In genomic region chr9:82563841-82564240, GRCh38 we compare ENCODE assay signal across 31 cellular contexts.
DNase-seq lines count a peak whose midpoint lies in the region; ATAC-seq, FAIRE-seq and TF ChIP-seq lines count a peak whose summit lies in the region.
"Had no signal": no experiment of that assay in that cellular context is flagged by ENCODE, and none has a peak within 500 bp of the region (broad histone marks: within the 10 kb centered on the region; RNA-seq: fewer than 3 reads in every experiment).

No MANE protein-coding gene starts in this region.

- no peaks in the 10 kb centered on the region for H3K36me3 ChIP-seq in HepG2 (replicated peaks in 1 of 2; ENCODE audit: control insufficient read depth in 1 of 2, insufficient read depth in 2 of 2, low read length in 2 of 2)
- no peaks in the 10 kb centered on the region for H3K36me3 ChIP-seq in right lobe of liver
- H3K36me3 ChIP-seq in bronchial epithelial cell (ENCODE audit: control insufficient read depth, insufficient read depth, low read length): no peaks in the 10 kb centered on the region
- H3K36me3 ChIP-seq in CD8-positive, alpha-beta memory T cell (ENCODE audit: insufficient read depth, low read length): no peaks in the 10 kb centered on the region
- H3K36me3 ChIP-seq: BE2C; BLaER1; BLaER1 treated with 17β-estradiol and CSF1 and Interleukin-3, amounts not matched to agents 10 nM and 100 nM had no signal

- intact Hi-C loops in HepG2 (cut with micrococcal nuclease; ENCODE audit: unreplicated experiment) (no loop called here), right lobe of liver (cut with DNase I) (no loop called here)

- in situ Hi-C loops in HepG2 (cut with HindIII; ENCODE audit: extremely low pct_ligation_motif_present, low pct_unique_long_range_greater_than_20kb): no loop called here

- peaks cover 0 to 13% (median 0%) of the 10 kb centered on the region in 5 donors for H3K9me3 Mint-ChIP-seq in CD8-positive, alpha-beta memory T cell
- H3K9me3 Mint-ChIP-seq: CD4-positive, alpha-beta T cell; CD8-positive, alpha-beta T cell had no signal

- no peaks in the 10 kb centered on the region for H3K27me3 Mint-ChIP-seq in CD8-positive, alpha-beta memory T cell
- H3K27me3 Mint-ChIP-seq: B cell; CD4-positive, alpha-beta memory T cell; CD4-positive, alpha-beta T cell; CD4-positive, CD25-positive, alpha-beta regulatory T cell had no signal

- BruUV-seq in HepG2 (replicated peaks; lab: Mats Ljungman, UMichigan): no TSS peak

- TF ChIP-seq RAD21 in HepG2 (CRISPR knock-in tag; IDR thresholded peaks at IDR 0.05): no peak

- no peak overlapping the region for H2AFZ ChIP-seq in HepG2 (ENCODE audit: low read length)

- DNase-seq in HepG2 (ENCODE audit: low spot score) (no peak), right lobe of liver (no peak), bronchial epithelial cell (ENCODE audit: low read depth) (no peak)
- no peak for DNase-seq in CD8-positive, alpha-beta memory T cell
- DNase-seq: 8988T; ACHN; AML-193; BE2C; C1 segment of cervical spinal cord; Caco-2; Calu3; CD4-positive, alpha-beta memory T cell; CD4-positive, alpha-beta T cell; CD4-positive, CD25-positive, alpha-beta regulatory T cell; CD8-positive, alpha-beta T cell; COR-L47; DMS 273 treated with DMSO at 0.1 percent for 48 hours; DMS53; DMS79; DMS79 treated with DMSO at 0.1 percent for 48 hours; DND-41; EL had no signal

- H3K4me3 ChIP-seq in HepG2 (replicated peaks in 1 of 3; ENCODE audit: insufficient read depth in 1 of 3, low read depth in 2 of 3, low read length in 3 of 3): no peak overlapping the region
- no peak overlapping the region for H3K4me3 ChIP-seq in right lobe of liver
- no peak overlapping the region for H3K4me3 ChIP-seq in bronchial epithelial cell (ENCODE audit: low read depth, low read length)
- no peak overlapping the region for H3K4me3 ChIP-seq in CD8-positive, alpha-beta memory T cell (ENCODE audit: low read length)
- H3K4me3 ChIP-seq: A549; BLaER1; BLaER1 treated with 17β-estradiol and CSF1 and Interleukin-3, amounts not matched to agents 10 nM and 100 nM had no signal

- TF ChIP-seq POLR2A in HepG2 (IDR thresholded peaks at IDR 0.05; ENCODE audit: insufficient read depth in 1 of 2, low read depth in 2 of 2, low read length in 2 of 2) (no peak), right lobe of liver (IDR thresholded peaks at IDR 0.05) (no peak)

- H3K27ac ChIP-seq in HepG2 (ENCODE audit: extremely low read length, insufficient read depth, low read length): no peak overlapping the region
- H3K27ac ChIP-seq in right lobe of liver: no peak overlapping the region
- H3K27ac ChIP-seq in CD8-positive, alpha-beta memory T cell (ENCODE audit: low read depth, low read length): no peak overlapping the region
- H3K27ac ChIP-seq: 22Rv1; A549; BLaER1; BLaER1 treated with 17β-estradiol and CSF1 and Interleukin-3, amounts not matched to agents 10 nM and 100 nM; C4-2B had no signal

- CTCF ChIA-PET in HepG2 (lab: Yijun Ruan, JAX; ENCODE audit: low intra/inter-chr PET ratio, low total read pairs): no interaction called here
- CTCF ChIA-PET in CD8-positive, alpha-beta memory T cell (lab: Charles Lee): no interaction called here

- 56% methylated on average over 2 of the region's 2 CpGs for WGBS in HepG2 (ENCODE audit: low lambda C conversion rate)
- WGBS in right lobe of liver (ENCODE audit: insufficient coverage, low coverage, low lambda C conversion rate, missing lambda C conversion rate): 90% methylated on average over 2 of the region's 2 CpGs

- ATAC-seq in HepG2 (no peak), right lobe of liver (no peak)
- ATAC-seq: A549; CD8-positive, alpha-beta T cell had no signal

- no peaks in the 10 kb centered on the region for H3K36me3 Mint-ChIP-seq in CD8-positive, alpha-beta memory T cell
- H3K36me3 Mint-ChIP-seq: CD14-positive monocyte; CD4-positive, alpha-beta memory T cell; CD4-positive, CD25-positive, alpha-beta regulatory T cell; CD8-positive, alpha-beta T cell had no signal

- peaks cover 11% of the 10 kb centered on the region for H3K9me3 ChIP-seq in HepG2 (ENCODE audit: low read length)
- no peaks in the 10 kb centered on the region for H3K9me3 ChIP-seq in right lobe of liver
- no peaks in the 10 kb centered on the region for H3K9me3 ChIP-seq in CD8-positive, alpha-beta memory T cell (ENCODE audit: low read length)
- H3K9me3 ChIP-seq: A549, BE2C, Caco-2 had no signal

- no peak overlapping the region for H3K4me3 Mint-ChIP-seq in CD8-positive, alpha-beta memory T cell
- H3K4me3 Mint-ChIP-seq: B cell; CD14-positive monocyte; CD4-positive, alpha-beta memory T cell; CD4-positive, alpha-beta T cell; CD4-positive, CD25-positive, alpha-beta regulatory T cell; CD8-positive, alpha-beta T cell had no signal

- H3K4me1 ChIP-seq in HepG2 (ENCODE audit: insufficient read depth, low read length) (peaks cover 40% of the 10 kb centered on the region), right lobe of liver (peaks cover 0 to 29% (median 8%) of the 10 kb centered on the region in 4 donors)
- no peaks in the 10 kb centered on the region for H3K4me1 ChIP-seq in CD8-positive, alpha-beta memory T cell (ENCODE audit: insufficient read depth, low read length)
- H3K4me1 ChIP-seq: A549, Caco-2 had no signal

- peaks cover 2% of the 10 kb centered on the region for H3K79me2 ChIP-seq in HepG2 (ENCODE audit: insufficient read depth, low read length)

- H3K27me3 ChIP-seq in HepG2 (ENCODE audit: control insufficient read depth in 1 of 2, insufficient read depth in 2 of 2, low read length in 2 of 2) (no peaks in the 10 kb centered on the region), right lobe of liver (no peaks in the 10 kb centered on the region), bronchial epithelial cell (ENCODE audit: control insufficient read depth, insufficient read depth, low read length) (no peaks in the 10 kb centered on the region)
- no peaks in the 10 kb centered on the region for H3K27me3 ChIP-seq in CD8-positive, alpha-beta memory T cell (ENCODE audit: insufficient read depth, low read length, poor library complexity, severe bottlenecking)
- H3K27me3 ChIP-seq: BE2C; BLaER1; BLaER1 treated with 17β-estradiol and CSF1 and Interleukin-3, amounts not matched to agents 10 nM and 100 nM had no signal

- H3K27ac Mint-ChIP-seq in CD8-positive, alpha-beta memory T cell: no peak overlapping the region
- H3K27ac Mint-ChIP-seq: B cell; CD14-positive monocyte; CD4-positive, alpha-beta memory T cell; CD4-positive, alpha-beta T cell; CD4-positive, CD25-positive, alpha-beta regulatory T cell; CD8-positive, alpha-beta T cell had no signal

- FAIRE-seq in HepG2 (lab: Jason Lieb, UNC): no peak
- peak; percentile 28 for FAIRE-seq in bronchial epithelial cell (lab: Jason Lieb, UNC)
- FAIRE-seq: A204.1, A549, D721Med had no signal

- no peaks in the 10 kb centered on the region for H4K20me1 ChIP-seq in HepG2 (ENCODE audit: insufficient read depth, low read length)
- H4K20me1 ChIP-seq: BLaER1; BLaER1 treated with 17β-estradiol and CSF1 and Interleukin-3, amounts not matched to agents 10 nM and 100 nM had no signal

- no peak for TF ChIP-seq EP300 in HepG2 (IDR thresholded peaks at IDR 0.05; ENCODE audit: low read depth in 2 of 2, low read length in 2 of 2)
- TF ChIP-seq EP300 in HepG2 (CRISPR knock-in tag; IDR thresholded peaks at IDR 0.05; ENCODE audit: borderline replicate concordance): no peak

- TF ChIP-seq CTCF in HepG2 (CRISPR knock-in tag; IDR thresholded peaks at IDR 0.05) (no peak), right lobe of liver (IDR thresholded peaks at IDR 0.05) (no peak), bronchial epithelial cell (IDR thresholded peaks at IDR 0.05; ENCODE audit: insufficient read depth, low read length, severe bottlenecking) (no peak)

- POLR2A ChIA-PET in HepG2 (lab: Yijun Ruan, JAX): no interaction called here
- POLR2A ChIA-PET in CD8-positive, alpha-beta memory T cell (lab: Charles Lee): no interaction called here

- H3K9ac ChIP-seq in HepG2 (ENCODE audit: insufficient read depth, low read depth, low read length): no peak overlapping the region
- H3K9ac ChIP-seq: BLaER1; BLaER1 treated with 17β-estradiol and CSF1 and Interleukin-3, amounts not matched to agents 10 nM and 100 nM had no signal

- no peak overlapping the region for H3K4me2 ChIP-seq in HepG2 (ENCODE audit: low read depth, low read length)
- H3K4me2 ChIP-seq: A549; BLaER1; BLaER1 treated with 17β-estradiol and CSF1 and Interleukin-3, amounts not matched to agents 10 nM and 100 nM had no signal

- no peaks in the 10 kb centered on the region for H3K4me1 Mint-ChIP-seq in CD8-positive, alpha-beta memory T cell
- H3K4me1 Mint-ChIP-seq: B cell; CD14-positive monocyte; CD4-positive, alpha-beta memory T cell; CD4-positive, CD25-positive, alpha-beta regulatory T cell had no signal

TF ChIP-seq in HepG2, 621 proteins besides CTCF, POLR2A, EP300 and RAD21:
- TF ChIP-seq ZNF674 (CRISPR knock-in tag; IDR thresholded peaks at IDR 0.05; ENCODE audit: low read depth) (no peak), ZIK1 (CRISPR knock-in tag; IDR thresholded peaks at IDR 0.05; ENCODE audit: borderline replicate concordance, low read depth) (no peak), ZNF569 (CRISPR knock-in tag; IDR thresholded peaks at IDR 0.05; ENCODE audit: borderline replicate concordance) (no peak), HNRNPLL (IDR thresholded peaks at IDR 0.05; ENCODE audit: low read depth, low read length, poor library complexity, severe bottlenecking) (no peak), ZFP1 (CRISPR knock-in tag; IDR thresholded peaks at IDR 0.05) (no peak), BRF2 (CRISPR knock-in tag; IDR thresholded peaks at IDR 0.05) (no peak), ZNF446 (CRISPR knock-in tag; IDR thresholded peaks at IDR 0.05) (no peak), ZNF431 (CRISPR knock-in tag; IDR thresholded peaks at IDR 0.05; ENCODE audit: borderline replicate concordance, low read depth) (peak; percentile 98)
